In the genomic region with DNA sequence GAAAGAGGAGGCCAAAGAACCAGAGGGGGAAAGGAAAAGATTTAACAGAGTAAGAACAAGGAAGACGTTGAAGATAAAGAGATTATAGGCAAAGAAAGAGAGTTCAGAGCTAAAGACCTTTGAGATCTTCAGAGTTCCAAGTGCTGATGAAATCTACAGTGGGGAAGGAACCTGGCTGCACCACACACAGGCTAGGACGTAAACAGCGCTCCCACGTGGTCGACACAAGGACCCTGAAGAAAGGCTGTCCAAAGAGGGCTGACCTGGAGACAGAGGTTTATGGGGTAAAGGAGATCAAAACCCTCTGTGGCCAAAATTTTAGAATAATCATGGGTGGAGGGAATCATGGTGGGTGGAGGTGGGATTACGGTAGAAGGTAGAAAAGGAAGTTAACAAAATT, we compare ENCODE assay signal across 17 cellular contexts.
DNase-seq lines count a peak whose midpoint lies in the region; ATAC-seq, FAIRE-seq and TF ChIP-seq lines count a peak whose summit lies in the region.
"Had no signal": no experiment of that assay in that cellular context is flagged by ENCODE, and none has a peak within 500 bp of the region (broad histone marks: within the 10 kb centered on the region; RNA-seq: fewer than 3 reads in every experiment).

No MANE protein-coding gene starts in this region.

- no peaks in the 10 kb centered on the region for H3K36me3 ChIP-seq in GM23338 (ENCODE audit: insufficient read depth)
- no peaks in the 10 kb centered on the region for H3K36me3 ChIP-seq in PC-3 (ENCODE audit: low read depth, low read length)
- no peaks in the 10 kb centered on the region for H3K36me3 ChIP-seq in H1 (ENCODE audit: control insufficient read depth in 2 of 4, insufficient read depth in 4 of 4, low read length in 3 of 4)
- H3K36me3 ChIP-seq in iPS DF 6.9 (ENCODE audit: control insufficient read depth, insufficient read depth, low read length): no peaks in the 10 kb centered on the region
- H3K36me3 ChIP-seq in GM23248 (ENCODE audit: low read depth): no peaks in the 10 kb centered on the region
- H3K36me3 ChIP-seq in SK-N-SH (replicated peaks in 1 of 2; ENCODE audit: control insufficient read depth in 1 of 2, insufficient read depth in 2 of 2, low read length in 1 of 2): no peaks in the 10 kb centered on the region

- TF ChIP-seq RAD21 in H1 (IDR thresholded peaks at IDR 0.05 in 1 of 2, conservative IDR thresholded peaks at IDR 0.05 in 1 of 2; ENCODE audit: low read depth in 2 of 2, low read length in 2 of 2) (peak; percentile 43 to 65; a peak in 3 of 4 replicates), SK-N-SH (IDR thresholded peaks at IDR 0.05; ENCODE audit: low read length) (no peak)

- CTCF ChIA-PET in PC-3 (lab: Charles Lee): no interaction called here
- CTCF ChIA-PET in H1 (lab: Charles Lee; ENCODE audit: partially characterized antibody): interaction anchor here (0.6 to 1.1 kb wide), 3 partner anchors 17 to 577 kb away, joined by 3 to 4 read pairs (median 3); no protein-coding TSS in a partner anchor
- CTCF ChIA-PET in SK-N-SH (lab: Yijun Ruan, JAX): no interaction called here

- no peak overlapping the region for H2BK5ac ChIP-seq in H1 (ENCODE audit: low read depth, low read length)

- no peaks in the 10 kb centered on the region for H3F3A ChIP-seq in GM23338 (replicated peaks; ENCODE audit: low read depth)
- H3F3A ChIP-seq in PC-3 (ENCODE audit: low read length, unreplicated experiment): no peaks in the 10 kb centered on the region
- no peaks in the 10 kb centered on the region for H3F3A ChIP-seq in GM23248 (ENCODE audit: insufficient read depth)
- H3F3A ChIP-seq in SK-N-SH (replicated peaks; ENCODE audit: insufficient read depth): no peaks in the 10 kb centered on the region

- no peak overlapping the region for H2BK12ac ChIP-seq in H1 (ENCODE audit: low read depth, low read length)

- no peaks in the 10 kb centered on the region for H3K9me3 ChIP-seq in PC-3 (ENCODE audit: low read length)
- no peaks in the 10 kb centered on the region for H3K9me3 ChIP-seq in H1 (ENCODE audit: insufficient read depth in 2 of 2, low read depth in 1 of 2, low read length in 1 of 2)
- H3K9me3 ChIP-seq in iPS DF 6.9 (ENCODE audit: control insufficient read depth, insufficient read depth, low read length): no peaks in the 10 kb centered on the region
- no peaks in the 10 kb centered on the region for H3K9me3 ChIP-seq in GM23248 (ENCODE audit: low read depth)
- no peaks in the 10 kb centered on the region for H3K9me3 ChIP-seq in SK-N-SH

- DNase-seq in GM23338 (ENCODE audit: low spot score): peak; percentile 46
- DNase-seq in PC-3: no peak
- no peak for DNase-seq in H1 (ENCODE audit: low read depth in 1 of 2, low spot score in 2 of 2)
- DNase-seq in iPS DF 6.9 (ENCODE audit: low read depth, low spot score): peak; percentile 13
- DNase-seq in NCI-H69 (lab: John Stamatoyannopoulos, UW): no peak
- no peak for DNase-seq in GM23248
- DNase-seq in foreskin keratinocyte: no peak
- no peak for DNase-seq in SK-N-SH
- DNase-seq: ACHN; C1 segment of cervical spinal cord; CD4-positive, alpha-beta memory T cell; DMS53; GF-D8; IMR-90; KG1 had no signal

- H4K91ac ChIP-seq in H1 (replicated peaks; ENCODE audit: insufficient read length, low read length): no peak overlapping the region

- H3K36me3 Mint-ChIP-seq in GM23338 (ENCODE audit: low read depth): no peaks in the 10 kb centered on the region; the same call in 2 of the 3 replicates
- H3K36me3 Mint-ChIP-seq: CD4-positive, alpha-beta memory T cell had no signal

- H2BK120ac ChIP-seq in H1 (replicated peaks; ENCODE audit: low read depth, low read length): no peak overlapping the region

- H3K18ac ChIP-seq in H1 (ENCODE audit: extremely low read depth, low read length): no peak overlapping the region

- no peak overlapping the region for H4K8ac ChIP-seq in H1 (ENCODE audit: extremely low read depth, insufficient read depth, low read length)

- no peak overlapping the region for H3K56ac ChIP-seq in H1 (replicated peaks; ENCODE audit: insufficient read length, low read depth, low read length)

- no peak overlapping the region for H3K14ac ChIP-seq in H1 (ENCODE audit: insufficient read length)

- H2AK5ac ChIP-seq in H1 (ENCODE audit: low read depth, low read length): no peak overlapping the region

- 82% methylated on average over 6 of the region's 6 CpGs; no CpG with 5 or more reads in 1 of the 2 experiments for WGBS in H1 (ENCODE audit: extremely low coverage in 1 of 2, insufficient coverage in 1 of 2, insufficient read length in 1 of 2, insufficient replicate concordance in 2 of 2, low coverage in 1 of 2, low lambda C conversion rate in 2 of 2, missing lambda C conversion rate in 1 of 2), 2 experiments
- WGBS in iPS DF 6.9 (ENCODE audit: insufficient coverage, insufficient read length): 100% methylated on average over 1 of the region's 6 CpGs
- 63 to 69% methylated on average over 6 of the region's 6 CpGs for WGBS in GM23248 (ENCODE audit: low coverage in 1 of 2, low lambda C conversion rate in 2 of 2, missing lambda C conversion rate in 2 of 2), 2 experiments
- 50% methylated on average over 6 of the region's 6 CpGs for WGBS in SK-N-SH (ENCODE audit: low lambda C conversion rate)

- no peak overlapping the region for H3K4ac ChIP-seq in H1 (replicated peaks; ENCODE audit: insufficient read length, low read depth, low read length)

- POLR2A ChIA-PET in PC-3 (lab: Charles Lee; ENCODE audit: unreplicated experiment): no interaction called here
- POLR2A ChIA-PET in H1 (lab: Charles Lee; ENCODE audit: partially characterized antibody): no interaction called here
- POLR2A ChIA-PET in SK-N-SH (lab: Yijun Ruan, JAX): no interaction called here

- H3K27ac Mint-ChIP-seq in GM23338: no peak overlapping the region

- H3K4me1 Mint-ChIP-seq in GM23338: no peaks in the 10 kb centered on the region

- H3K27me3 ChIP-seq in GM23338 (ENCODE audit: insufficient read depth) (no peaks in the 10 kb centered on the region), PC-3 (ENCODE audit: low read length) (peaks cover 69% of the 10 kb centered on the region), H1 (replicated peaks in 1 of 4; ENCODE audit: control insufficient read depth in 3 of 4, extremely low read depth in 1 of 4, insufficient read depth in 3 of 4, low read length in 3 of 4) (no peaks in the 10 kb centered on the region), iPS DF 6.9 (ENCODE audit: control insufficient read depth, insufficient read depth, low read length) (no peaks in the 10 kb centered on the region), GM23248 (replicated peaks; ENCODE audit: insufficient read depth) (no peaks in the 10 kb centered on the region), foreskin keratinocyte (no peaks in the 10 kb centered on the region), SK-N-SH (ENCODE audit: insufficient read depth) (no peaks in the 10 kb centered on the region)

- H3K79me2 ChIP-seq in GM23338 (replicated peaks; ENCODE audit: insufficient read depth) (no peaks in the 10 kb centered on the region), PC-3 (ENCODE audit: low read length) (no peaks in the 10 kb centered on the region), H1 (ENCODE audit: control insufficient read depth in 1 of 2, insufficient read depth in 2 of 2, low read length in 2 of 2) (no peaks in the 10 kb centered on the region), GM23248 (ENCODE audit: insufficient read depth) (no peaks in the 10 kb centered on the region), SK-N-SH (ENCODE audit: insufficient read depth) (no peaks in the 10 kb centered on the region)

- H3K4me1 ChIP-seq in GM23338 (ENCODE audit: insufficient read depth): no peaks in the 10 kb centered on the region
- no peaks in the 10 kb centered on the region for H3K4me1 ChIP-seq in PC-3 (ENCODE audit: insufficient read depth, low read length)
- no peaks in the 10 kb centered on the region for H3K4me1 ChIP-seq in H1 (replicated peaks in 1 of 4; ENCODE audit: control insufficient read depth in 3 of 4, insufficient read depth in 4 of 4, low read length in 3 of 4)
- no peaks in the 10 kb centered on the region for H3K4me1 ChIP-seq in iPS DF 6.9 (ENCODE audit: control insufficient read depth, insufficient read depth, low read length)
- H3K4me1 ChIP-seq in GM23248 (ENCODE audit: insufficient read depth): no peaks in the 10 kb centered on the region
- H3K4me1 ChIP-seq in foreskin keratinocyte: no peaks in the 10 kb centered on the region
- H3K4me1 ChIP-seq in SK-N-SH (ENCODE audit: control insufficient read depth in 1 of 2, insufficient read depth in 2 of 2, low read depth in 1 of 2, low read length in 1 of 2): no peaks in the 10 kb centered on the region

- H3K79me1 ChIP-seq in H1 (ENCODE audit: low read depth, low read length): no peaks in the 10 kb centered on the region

- TF ChIP-seq EP300 in H1 (IDR thresholded peaks at IDR 0.05; ENCODE audit: borderline replicate concordance in 1 of 2, low read depth in 2 of 2, low read length in 2 of 2) (no peak), SK-N-SH (IDR thresholded peaks at IDR 0.05; ENCODE audit: borderline replicate concordance in 1 of 2, low read depth in 1 of 2, low read length in 1 of 2) (no peak)

- peak; percentile 50 to 72 for TF ChIP-seq CTCF in GM23338 (conservative IDR thresholded peaks at IDR 0.05; ENCODE audit: low read depth in 2 of 2)
- peak; percentile 24 for TF ChIP-seq CTCF in PC-3 (conservative IDR thresholded peaks at IDR 0.05; ENCODE audit: low read depth, low read length)
- peak; percentile 35 to 53 (median 41) for TF ChIP-seq CTCF in H1 (IDR thresholded peaks at IDR 0.05; ENCODE audit: control extremely low read depth in 1 of 3, insufficient read depth in 1 of 3, low read depth in 1 of 3, low read length in 3 of 3)
- no peak for TF ChIP-seq CTCF in foreskin keratinocyte (conservative IDR thresholded peaks at IDR 0.05)
- no peak for TF ChIP-seq CTCF in SK-N-SH (IDR thresholded peaks at IDR 0.05)

- ATAC-seq in GM23338 (peak; percentile 44; the same call in 2 of the 3 replicates), PC-3 (no peak), foreskin keratinocyte (no peak)
- ATAC-seq: HCT116 had no signal

- intact Hi-C loops in PC-3 (cut with micrococcal nuclease): no loop called here

- H3K9me3 Mint-ChIP-seq in GM23338: peaks cover 7% of the 10 kb centered on the region; the same call in 2 of the 3 replicates

- no peak for TF ChIP-seq POLR2A in H1 (IDR thresholded peaks at IDR 0.05; ENCODE audit: control extremely low read depth in 1 of 2, low read depth in 2 of 2, low read length in 2 of 2)

- no peak overlapping the region for H4K5ac ChIP-seq in H1 (ENCODE audit: insufficient read length, low read depth, low read length)

- H3K4me3 Mint-ChIP-seq in GM23338: no peak overlapping the region
- H3K4me3 Mint-ChIP-seq: CD4-positive, alpha-beta memory T cell had no signal

- H3K9me2 ChIP-seq in GM23338 (ENCODE audit: insufficient read depth) (peaks cover 9% of the 10 kb centered on the region; the same call in 1 of the 2 replicates), PC-3 (replicated peaks; ENCODE audit: low read length) (no peaks in the 10 kb centered on the region), GM23248 (ENCODE audit: insufficient read depth) (0 out of 2 replicates have a peak, but pooled peaks cover 2% of the 10 kb centered on the region), SK-N-SH (no peaks in the 10 kb centered on the region)

- no TSS peak for BruUV-seq in PC-3 (replicated peaks; lab: Mats Ljungman, UMichigan)

- H3K4me3 ChIP-seq in GM23338 (no peak overlapping the region), PC-3 (ENCODE audit: low read length) (no peak overlapping the region), H1 (ENCODE audit: extremely low read depth in 1 of 4, insufficient read depth in 2 of 4, low read depth in 3 of 4, low read length in 4 of 4) (no peak overlapping the region), iPS DF 6.9 (ENCODE audit: low read length) (no peak overlapping the region), GM23248 (no peak overlapping the region), SK-N-SH (ENCODE audit: low read depth in 2 of 2, low read length in 1 of 2) (no peak overlapping the region)

- no peak overlapping the region for H2BK15ac ChIP-seq in H1 (ENCODE audit: low read length)

- H2AFZ ChIP-seq in GM23338: peak overlapping the region; percentile 63; the same call in 1 of the 2 replicates
- no peak overlapping the region for H2AFZ ChIP-seq in PC-3 (ENCODE audit: low read length)
- 0 out of 2 replicates have a peak overlapping the region, but pooled peaks have one; percentile 61 for H2AFZ ChIP-seq in H1 (ENCODE audit: low read length)
- no peak overlapping the region for H2AFZ ChIP-seq in GM23248
- H2AFZ ChIP-seq in SK-N-SH (ENCODE audit: low read depth): no peak overlapping the region

- in situ Hi-C loops in GM23248 (cut with MboI): no loop called here

- H3K23me2 ChIP-seq in H1 (ENCODE audit: low read depth, low read length): no peaks in the 10 kb centered on the region

- no peak overlapping the region for H3K4me2 ChIP-seq in GM23338
- no peak overlapping the region for H3K4me2 ChIP-seq in PC-3 (ENCODE audit: low read length)
- no peak overlapping the region for H3K4me2 ChIP-seq in H1 (ENCODE audit: insufficient read depth in 1 of 2, low read depth in 2 of 2, low read length in 2 of 2)
- H3K4me2 ChIP-seq in GM23248 (ENCODE audit: unreplicated experiment): no peak overlapping the region
- H3K4me2 ChIP-seq in SK-N-SH: no peak overlapping the region

- H3K9ac ChIP-seq in PC-3 (ENCODE audit: low read length) (no peak overlapping the region), H1 (replicated peaks in 1 of 4; ENCODE audit: extremely low read depth in 1 of 4, low read depth in 3 of 4, low read length in 3 of 4) (no peak overlapping the region), GM23248 (no peak overlapping the region), SK-N-SH (no peak overlapping the region)

- no peak overlapping the region for H3K23ac ChIP-seq in H1 (ENCODE audit: insufficient read length)

- H4K20me1 ChIP-seq in GM23338 (replicated peaks; ENCODE audit: insufficient read depth): no peaks in the 10 kb centered on the region
- no peaks in the 10 kb centered on the region for H4K20me1 ChIP-seq in PC-3 (ENCODE audit: low read length)
- no peaks in the 10 kb centered on the region for H4K20me1 ChIP-seq in H1 (replicated peaks in 1 of 2; ENCODE audit: control insufficient read depth in 1 of 2, insufficient read depth in 2 of 2, low read length in 2 of 2)
- H4K20me1 ChIP-seq in GM23248 (ENCODE audit: insufficient read depth): no peaks in the 10 kb centered on the region
- no peaks in the 10 kb centered on the region for H4K20me1 ChIP-seq in SK-N-SH (ENCODE audit: insufficient read depth)

- H2BK20ac ChIP-seq in H1 (ENCODE audit: low read length): no peak overlapping the region

- peaks cover 2% of the 10 kb centered on the region for H3K27me3 Mint-ChIP-seq in GM23338 (ENCODE audit: insufficient read depth, low read depth, poor library complexity)

- peak; percentile 68 for FAIRE-seq in H1 (lab: Jason Lieb, UNC)
- FAIRE-seq: D721Med had no signal

- H3K27ac ChIP-seq in GM23338 (ENCODE audit: low read depth): no peak overlapping the region
- H3K27ac ChIP-seq in PC-3 (ENCODE audit: low read length): no peak overlapping the region
- no peak overlapping the region for H3K27ac ChIP-seq in H1 (ENCODE audit: low read depth, low read length)
- H3K27ac ChIP-seq in iPS DF 6.9 (ENCODE audit: low read length): no peak overlapping the region
- no peak overlapping the region for H3K27ac ChIP-seq in GM23248
- no peak overlapping the region for H3K27ac ChIP-seq in foreskin keratinocyte
- H3K27ac ChIP-seq in SK-N-SH (ENCODE audit: low read depth in 2 of 2, low read length in 1 of 2): no peak overlapping the region

Comparison
In these comparisons a context has a peak if more than half of its experiments do, and no peak if none do; other contexts are left out.
1. DNase-seq: peak in GM23338 (single experiment) and iPS DF 6.9 (single experiment); none in PC-3 (single experiment), H1 (0 of 2), NCI-H69 (single experiment), GM23248 (single experiment), foreskin keratinocyte (0 of 2) and SK-N-SH (single experiment).
2. H2AFZ ChIP-seq: peak in GM23338 (single experiment) and H1 (single experiment); none in PC-3 (single experiment), GM23248 (single experiment) and SK-N-SH (single experiment).
3. CTCF ChIP-seq: peak in GM23338 (2 of 2), PC-3 (single experiment) and H1 (3 of 3); none in foreskin keratinocyte (single experiment) and SK-N-SH (single experiment).